In the genomic region with DNA sequence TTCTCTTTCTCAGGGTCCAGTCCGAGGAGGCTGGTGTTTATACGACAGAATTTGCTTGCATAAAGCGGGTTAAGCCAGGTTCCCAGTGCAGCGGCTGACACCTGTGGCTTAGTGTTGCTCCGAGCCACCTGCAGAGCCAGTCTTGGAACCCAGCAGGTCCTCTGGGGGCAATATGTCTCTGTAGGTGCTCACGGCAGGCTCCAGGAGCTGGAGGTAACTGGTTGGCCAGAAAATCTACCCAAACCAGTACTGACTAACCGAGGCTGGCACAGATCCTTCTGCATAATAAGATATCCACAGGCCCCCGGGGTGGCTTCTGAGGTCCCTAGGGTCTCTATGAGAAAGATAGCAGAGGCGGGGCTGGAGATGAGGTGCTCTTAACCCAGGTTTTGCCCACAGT, we compare ENCODE assay signal across 15 cellular contexts. TPM values are rescaled to one million over a fixed set of nuclear protein-coding genes. Genes with fewer than 3 reads are reported as not detected.
A peak's percentile ranks its signal among the peaks of the same experiment; 100 is the strongest.
DNase-seq lines count a peak whose midpoint lies in the region; TF ChIP-seq lines count a peak whose summit lies in the region.
"Had no signal": no experiment of that assay in that cellular context is flagged by ENCODE, and none has a peak within 500 bp of the region (broad histone marks: within the 10 kb centered on the region; RNA-seq: fewer than 3 reads in every experiment).

No MANE protein-coding gene starts in this region.

- TF ChIP-seq POLR2A in esophagus squamous epithelium (IDR thresholded peaks at IDR 0.05): no peak

- H3K27me3 Mint-ChIP-seq in glutamatergic neuron (ENCODE audit: unreplicated experiment): peaks cover 9% of the 10 kb centered on the region

- peaks cover 0 to 30% (median 0%) of the 10 kb centered on the region in 3 donors for H3K36me3 ChIP-seq in esophagus squamous epithelium
- H3K36me3 ChIP-seq in skeletal muscle tissue (ENCODE audit: control insufficient read depth in 3 of 3, insufficient read depth in 3 of 3, low read length in 3 of 3): peaks cover 12 to 30% (median 13%) of the 10 kb centered on the region in 3 donors
- no peaks in the 10 kb centered on the region for H3K36me3 ChIP-seq in WERI-Rb-1

- H3K9ac ChIP-seq in skeletal muscle tissue (ENCODE audit: low read depth in 1 of 3, low read length in 3 of 3): peak overlapping the region in 2 of 3 donors; percentile 1 to 16

- peaks cover 48 to 93% (median 49%) of the 10 kb centered on the region in 3 donors for H3K4me1 ChIP-seq in esophagus squamous epithelium
- H3K4me1 ChIP-seq in skeletal muscle tissue (ENCODE audit: control insufficient read depth in 3 of 3, insufficient read depth in 3 of 3, low read length in 3 of 3): peaks cover 58 to 80% (median 61%) of the 10 kb centered on the region in 3 donors

- H3K27me3 ChIP-seq in esophagus squamous epithelium (peaks cover 0 to 5% (median 0%) of the 10 kb centered on the region in 4 donors), skeletal muscle tissue (ENCODE audit: control insufficient read depth in 3 of 3, insufficient read depth in 3 of 3, low read length in 3 of 3) (no peaks in the 10 kb centered on the region), WERI-Rb-1 (ENCODE audit: insufficient read depth, low read depth, severe bottlenecking) (no peaks in the 10 kb centered on the region)

- TF ChIP-seq CTCF in esophagus squamous epithelium (IDR thresholded peaks at IDR 0.05): no peak
- no peak for TF ChIP-seq CTCF in glutamatergic neuron (IDR thresholded peaks at IDR 0.05; ENCODE audit: partially characterized antibody, unreplicated experiment)
- TF ChIP-seq CTCF in WERI-Rb-1 (IDR thresholded peaks at IDR 0.05; ENCODE audit: low read depth, low read length): no peak

- DNase-seq in NCI-H1092 treated with DMSO at 0.1 percent for 48 hours (lab: John Stamatoyannopoulos, UW): peak; percentile 13
- DNase-seq in NCI-H1092 (lab: John Stamatoyannopoulos, UW): no peak
- peak; percentile 73 for DNase-seq in NCI-H2107 (lab: John Stamatoyannopoulos, UW)
- no peak for DNase-seq in esophagus squamous epithelium (lab: John Stamatoyannopoulos, UW)
- DNase-seq in activated naive CD4-positive, alpha-beta T cell treated with Interleukin-2 at 50 U/mL for 16 hours: no peak
- no peak for DNase-seq in glutamatergic neuron
- DNase-seq in WERI-Rb-1: no peak
- DNase-seq: activated CD4-positive, alpha-beta T cell treated with anti-CD3 and anti-CD28 coated beads, Interleukin-2, amount 50 U/mL, for 48 hours; effector memory CD4-positive, alpha-beta T cell; head of caudate nucleus; NCI-H1048; T-helper 9 cell had no signal

- intact Hi-C loops in esophagus squamous epithelium (cut with DNase I): no loop called here

- no peaks in the 10 kb centered on the region for H3K9me3 Mint-ChIP-seq in glutamatergic neuron (ENCODE audit: unreplicated experiment)

- no peaks in the 10 kb centered on the region for H3K36me3 Mint-ChIP-seq in glutamatergic neuron (ENCODE audit: unreplicated experiment)

- no peak overlapping the region for H3K4me3 Mint-ChIP-seq in glutamatergic neuron (ENCODE audit: unreplicated experiment)

- H3K4me3 ChIP-seq in esophagus squamous epithelium (peak overlapping the region in 2 of 4 donors; percentile 1 to 4), skeletal muscle tissue (ENCODE audit: low read length in 3 of 3) (peak overlapping the region in 1 of 3 donors; percentile 22), WERI-Rb-1 (ENCODE audit: low read depth, low read length) (no peak overlapping the region)
- H3K4me3 ChIP-seq: skin epidermis had no signal

- H3K27ac ChIP-seq in esophagus squamous epithelium (peak overlapping the region; percentile 89 to 95 (median 94)), skeletal muscle tissue (ENCODE audit: low read depth, low read length) (peak overlapping the region; percentile 77), WERI-Rb-1 (no peak overlapping the region)
- H3K27ac ChIP-seq: 22Rv1 had no signal

- no peaks in the 10 kb centered on the region for H3K9me3 ChIP-seq in esophagus squamous epithelium
- H3K9me3 ChIP-seq in skeletal muscle tissue (ENCODE audit: control insufficient read depth in 3 of 3, low read length in 3 of 3): no peaks in the 10 kb centered on the region
- no peaks in the 10 kb centered on the region for H3K9me3 ChIP-seq in WERI-Rb-1 (ENCODE audit: severe bottlenecking)

- whole genome bisulfite sequencing in esophagus squamous epithelium, 2 donors: 39 to 66% methylated on average over 5 to 7 of the region's 9 CpGs

- peaks cover 22% of the 10 kb centered on the region for H3K4me1 Mint-ChIP-seq in glutamatergic neuron (ENCODE audit: low read depth, unreplicated experiment)

- H3K27ac Mint-ChIP-seq in glutamatergic neuron (ENCODE audit: unreplicated experiment): no peak overlapping the region

RNA-seq across cellular contexts. Expression of a gene that starts 3.2 kb away (rescaled TPM):
- total RNA-seq in esophagus squamous epithelium: 100 to 1,000 TPM in 1 of 4 donors, 10 to 100 TPM in 3; 36.7 to 146 (median 73.5) TPM
- 12.5 TPM for total RNA-seq in skeletal muscle tissue
- total RNA-seq in glutamatergic neuron (ENCODE audit: unreplicated experiment): 10.3 TPM

Comparison
In these comparisons a context has a peak if more than half of its experiments do, and no peak if none do; other contexts are left out.
1. DNase-seq: peak in NCI-H1092 treated with DMSO at 0.1 percent for 48 hours (single experiment) and NCI-H2107 (single experiment); none in NCI-H1092 (single experiment), esophagus squamous epithelium (single experiment), activated naive CD4-positive, alpha-beta T cell treated with Interleukin-2 at 50 U/mL for 16 hours (single experiment), glutamatergic neuron (single experiment) and WERI-Rb-1 (single experiment).